ENCODE assay signal across 8 cellular contexts in genomic region chr6:37171970-37172812, GRCh38. TPM values are rescaled to one million over a fixed set of nuclear protein-coding genes. Genes with fewer than 3 reads are reported as not detected.
DNase-seq lines count a peak whose midpoint lies in the region; ATAC-seq and TF ChIP-seq lines count a peak whose summit lies in the region.

No MANE protein-coding gene starts in this region.

- H3K36me3 ChIP-seq in lower lobe of right lung, result peaks cover 40% of the 10 kb centered on the region

- H3K9me3 ChIP-seq in lower lobe of right lung, result no peaks in the 10 kb centered on the region

- H3K27me3 ChIP-seq in lower lobe of right lung (ENCODE audit: low read depth), result no peaks in the 10 kb centered on the region

- ATAC-seq in lower lobe of right lung, result peak; percentile 47 to 48
- no peak for ATAC-seq in HG03457 (IDR thresholded peaks at IDR 0.05; ENCODE audit: unreplicated experiment)

- TF ChIP-seq CTCF in lower lobe of right lung (IDR thresholded peaks at IDR 0.05), result peak; percentile 92

- intact Hi-C loops in lower lobe of right lung (cut with DNase I), result loop anchor here (10.0 kb wide), 1 partner anchor 117 kb away; no protein-coding TSS in a partner anchor

- peaks cover 50% of the 10 kb centered on the region for H3K4me1 ChIP-seq in lower lobe of right lung

- H3K27ac ChIP-seq in lower lobe of right lung, result peak overlapping the region; percentile 94

- H3K4me3 ChIP-seq in lower lobe of right lung, result peak overlapping the region; percentile 99

- peak; percentile 95 for DNase-seq in EH (ENCODE audit: low read depth)
- peak in 73 of 76 experiments; percentile 70 to 98 (median 90) for DNase-seq in HUDEP-2 (lab: John Stamatoyannopoulos, UW; ENCODE audit: unreplicated experiment in 76 of 76)
- DNase-seq in NK-92 treated with Interleukin-12 subunit alpha and Interleukin-12 subunit beta, amount 100 ng/mL, for 24 hours (lab: John Stamatoyannopoulos, UW), result peak; percentile 85
- peak; percentile 80 to 83 for DNase-seq in activated CD8-positive, alpha-beta memory T cell treated with anti-CD3 and anti-CD28 coated beads for 1 hour (ENCODE audit: extremely low read depth in 1 of 2, low read depth in 1 of 2)
- peak; percentile 85 for DNase-seq in effector CD8-positive, alpha-beta T cell (lab: John Stamatoyannopoulos, UW)
- DNase-seq in lower lobe of right lung, result peak; percentile 87
- DNase-seq in stimulated activated CD4-positive, alpha-beta T cell treated with anti-CD3 and anti-CD28 coated beads, Interleukin-4, amount 100 ng/mL, for 48 hours (ENCODE audit: low read depth in 2 of 2), result peak; percentile 80 to 86

RNA-seq across cellular contexts. Expression of gene PIM1, which starts 2.2 kb away (rescaled TPM):
- 56.8 TPM for total RNA-seq in lower lobe of right lung
